1 cellular context compared by ENCODE assay signal in genomic region chr6:28814032-28814976, GRCh38.
A peak's percentile ranks its signal among the peaks of the same experiment; 100 is the strongest.
TF ChIP-seq lines count a peak whose summit lies in the region.

No MANE protein-coding gene starts in this region.

TF ChIP-seq in K562, 482 proteins besides CTCF, POLR2A, EP300 and RAD21 (continued from another document and continues in another):
- TF ChIP-seq ZBTB11 (CRISPR knock-in tag; IDR thresholded peaks at IDR 0.05) (no peak), SRSF3 (IDR thresholded peaks at IDR 0.05; ENCODE audit: insufficient read depth, low read length) (no peak), MBD1 (CRISPR knock-in tag; IDR thresholded peaks at IDR 0.05) (0 out of 2 replicates have a peak, but pooled peaks have one; percentile 44), HIVEP1 (CRISPR knock-in tag; IDR thresholded peaks at IDR 0.05) (no peak), PREB (CRISPR knock-in tag; IDR thresholded peaks at IDR 0.05) (no peak), ZNF217 (CRISPR knock-in tag; IDR thresholded peaks at IDR 0.05) (no peak), CUX1 (CRISPR knock-in tag; IDR thresholded peaks at IDR 0.05) (no peak), ETV5 (CRISPR knock-in tag; IDR thresholded peaks at IDR 0.05; ENCODE audit: low read depth) (no peak), ZBTB26 (CRISPR knock-in tag; IDR thresholded peaks at IDR 0.05) (no peak), ZBTB7A (IDR thresholded peaks at IDR 0.05; ENCODE audit: borderline replicate concordance, control insufficient read depth, low read depth, low read length) (no peak), CEBPB (tag; IDR thresholded peaks at IDR 0.05) (no peak), SMARCC2 (IDR thresholded peaks at IDR 0.05; ENCODE audit: low read depth) (no peak), EZH2 (IDR thresholded peaks at IDR 0.05; ENCODE audit: borderline replicate concordance, low read depth, low read length) (no peak), CTBP1 (IDR thresholded peaks at IDR 0.05; ENCODE audit: borderline replicate concordance) (no peak), RERE (CRISPR knock-in tag; IDR thresholded peaks at IDR 0.05; ENCODE audit: borderline replicate concordance) (no peak), PHF21A (IDR thresholded peaks at IDR 0.05; ENCODE audit: borderline replicate concordance, low read depth) (no peak), ZBTB8A (IDR thresholded peaks at IDR 0.05; ENCODE audit: partially characterized antibody) (no peak), ZNF175 (CRISPR knock-in tag; IDR thresholded peaks at IDR 0.05; ENCODE audit: low read depth) (no peak), NFRKB (IDR thresholded peaks at IDR 0.05; ENCODE audit: low read depth) (no peak), ZFX (CRISPR knock-in tag; IDR thresholded peaks at IDR 0.05) (0 out of 2 replicates have a peak, but pooled peaks have one; percentile 36), RBM34 (IDR thresholded peaks at IDR 0.05; ENCODE audit: borderline replicate concordance, insufficient read depth, low read length) (no peak), KDM5B (IDR thresholded peaks at IDR 0.05; ENCODE audit: insufficient replicate concordance, low read depth, low read length) (peak; percentile 45), HDAC1 (IDR thresholded peaks at IDR 0.05) (no peak), SMARCA5 (IDR thresholded peaks at IDR 0.05) (no peak), KDM1A (IDR thresholded peaks at IDR 0.05) (no peak), ZNF518B (CRISPR knock-in tag; IDR thresholded peaks at IDR 0.05) (no peak), ZNF584 (CRISPR knock-in tag; IDR thresholded peaks at IDR 0.05; ENCODE audit: low read depth) (no peak), CEBPZ (IDR thresholded peaks at IDR 0.05; ENCODE audit: borderline replicate concordance, low read depth, low read length) (no peak), SMAD1 (IDR thresholded peaks at IDR 0.05; ENCODE audit: low read depth, low read length, partially characterized antibody) (no peak), ZNF75A (CRISPR knock-in tag; IDR thresholded peaks at IDR 0.05) (no peak)
